In the genomic region with DNA sequence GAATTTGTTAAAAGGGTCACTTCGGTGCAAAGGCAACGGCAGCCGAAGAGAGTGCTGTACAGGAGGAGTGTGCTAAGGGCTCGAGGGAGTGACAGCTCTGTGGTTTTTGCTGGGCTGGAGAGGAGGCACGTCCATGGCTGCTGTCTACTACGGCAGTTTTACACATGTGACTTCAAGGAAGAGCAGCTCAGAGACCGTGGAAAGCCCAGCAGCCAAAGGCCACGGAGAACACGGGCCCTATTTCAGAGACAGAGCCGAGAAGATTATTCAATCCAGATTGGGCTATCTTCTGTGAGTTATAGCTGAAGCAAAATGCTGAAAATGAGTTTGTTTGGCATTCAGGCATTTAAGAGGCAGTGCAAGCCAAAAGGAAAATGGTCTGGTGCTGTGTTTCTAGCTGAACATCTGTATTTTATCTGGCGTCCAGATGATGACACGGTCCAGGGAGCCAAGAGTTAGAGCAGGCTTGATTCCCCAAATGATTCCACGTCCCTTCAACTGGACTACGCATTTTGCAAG, we compare ENCODE assay signal across 11 cellular contexts.
A peak's percentile ranks its signal among the peaks of the same experiment; 100 is the strongest.
DNase-seq lines count a peak whose midpoint lies in the region; ATAC-seq, FAIRE-seq and TF ChIP-seq lines count a peak whose summit lies in the region.
"Had no signal": no experiment of that assay in that cellular context is flagged by ENCODE, and none has a peak within 500 bp of the region (broad histone marks: within the 10 kb centered on the region; RNA-seq: fewer than 3 reads in every experiment).

No MANE protein-coding gene starts in this region.

- H2BK15ac ChIP-seq in H1 (ENCODE audit: low read length), result no peak overlapping the region

- H3K23ac ChIP-seq in H1 (ENCODE audit: insufficient read length), result no peak overlapping the region

- no peak overlapping the region for H3K14ac ChIP-seq in H1 (ENCODE audit: insufficient read length)

- no peaks in the 10 kb centered on the region for H3K27me3 ChIP-seq in H1 (replicated peaks in 1 of 4; ENCODE audit: control insufficient read depth in 3 of 4, extremely low read depth in 1 of 4, insufficient read depth in 3 of 4, low read length in 3 of 4)
- H3K27me3 ChIP-seq in CD4-positive, alpha-beta memory T cell (ENCODE audit: insufficient read depth, low read length), result no peaks in the 10 kb centered on the region

- H4K5ac ChIP-seq in H1 (ENCODE audit: insufficient read length, low read depth, low read length), result no peak overlapping the region

- no peaks in the 10 kb centered on the region for H3K36me3 ChIP-seq in H1 (ENCODE audit: control insufficient read depth in 2 of 4, insufficient read depth in 4 of 4, low read length in 3 of 4)
- no peaks in the 10 kb centered on the region for H3K36me3 ChIP-seq in CD4-positive, alpha-beta memory T cell (ENCODE audit: insufficient read depth, low read length)

- H3K36me3 Mint-ChIP-seq in CD4-positive, alpha-beta memory T cell, result no peaks in the 10 kb centered on the region

- H2AK5ac ChIP-seq in H1 (ENCODE audit: low read depth, low read length), result no peak overlapping the region

- TF ChIP-seq RAD21 in H1 (IDR thresholded peaks at IDR 0.05 in 1 of 2, conservative IDR thresholded peaks at IDR 0.05 in 1 of 2; ENCODE audit: low read depth in 2 of 2, low read length in 2 of 2), result no peak

- no peak overlapping the region for H3K56ac ChIP-seq in H1 (replicated peaks; ENCODE audit: insufficient read length, low read depth, low read length)

- no peaks in the 10 kb centered on the region for H3K79me2 ChIP-seq in H1 (ENCODE audit: control insufficient read depth in 1 of 2, insufficient read depth in 2 of 2, low read length in 2 of 2)

- peaks cover 0 to 2% (median 0%) of the 10 kb centered on the region in 4 donors for H3K4me1 Mint-ChIP-seq in CD4-positive, alpha-beta memory T cell

- no peak overlapping the region for H3K27ac ChIP-seq in H1 (ENCODE audit: low read depth, low read length)
- no peak overlapping the region for H3K27ac ChIP-seq in CD4-positive, alpha-beta memory T cell (ENCODE audit: low read depth, low read length)
- H3K27ac ChIP-seq: dorsolateral prefrontal cortex had no signal

- H2AFZ ChIP-seq in H1 (ENCODE audit: low read length), result peak overlapping the region; percentile 66; the same call in 1 of the 2 replicates

- H3K9me3 ChIP-seq in H1 (ENCODE audit: insufficient read depth in 2 of 2, low read depth in 1 of 2, low read length in 1 of 2), result no peaks in the 10 kb centered on the region
- no peaks in the 10 kb centered on the region for H3K9me3 ChIP-seq in CD4-positive, alpha-beta memory T cell (ENCODE audit: control insufficient read depth in 1 of 2, low read length in 2 of 2)

- no peak overlapping the region for H3K4ac ChIP-seq in H1 (replicated peaks; ENCODE audit: insufficient read length, low read depth, low read length)

- no peak overlapping the region for H2BK20ac ChIP-seq in H1 (ENCODE audit: low read length)

- ATAC-seq in GM19035 (IDR thresholded peaks at IDR 0.05; ENCODE audit: unreplicated experiment), result no peak
- ATAC-seq: Panc1 had no signal

- TF ChIP-seq EP300 in H1 (IDR thresholded peaks at IDR 0.05; ENCODE audit: borderline replicate concordance in 1 of 2, low read depth in 2 of 2, low read length in 2 of 2), result no peak

- no peak overlapping the region for H3K18ac ChIP-seq in H1 (ENCODE audit: extremely low read depth, low read length)

- H4K91ac ChIP-seq in H1 (replicated peaks; ENCODE audit: insufficient read length, low read length), result no peak overlapping the region

- H2BK5ac ChIP-seq in H1 (ENCODE audit: low read depth, low read length), result no peak overlapping the region

- peak overlapping the region; percentile 58; the same call in 1 of the 2 replicates for H4K8ac ChIP-seq in H1 (ENCODE audit: extremely low read depth, insufficient read depth, low read length)

- H3K4me1 ChIP-seq in H1 (replicated peaks in 1 of 4; ENCODE audit: control insufficient read depth in 3 of 4, insufficient read depth in 4 of 4, low read length in 3 of 4), result no peaks in the 10 kb centered on the region; a peak in 3 of 7 replicates
- H3K4me1 ChIP-seq in CD4-positive, alpha-beta memory T cell (ENCODE audit: insufficient read depth, low read length), result no peaks in the 10 kb centered on the region

- 0 out of 2 replicates have a peak overlapping the region, but pooled peaks have one; percentile 46 for H2BK12ac ChIP-seq in H1 (ENCODE audit: low read depth, low read length)

- peaks cover 3% of the 10 kb centered on the region in 2 donors for H3K27me3 Mint-ChIP-seq in CD4-positive, alpha-beta memory T cell

- no peaks in the 10 kb centered on the region for H4K20me1 ChIP-seq in H1 (replicated peaks in 1 of 2; ENCODE audit: control insufficient read depth in 1 of 2, insufficient read depth in 2 of 2, low read length in 2 of 2)

- WGBS in H1 (ENCODE audit: extremely low coverage in 1 of 2, insufficient coverage in 1 of 2, insufficient read length in 1 of 2, insufficient replicate concordance in 2 of 2, low coverage in 1 of 2, low lambda C conversion rate in 2 of 2, missing lambda C conversion rate in 1 of 2), 2 experiments, result 84% methylated on average over 14 of the region's 14 CpGs; no CpG with 5 or more reads in 1 of the 2 experiments

- TF ChIP-seq POLR2A in H1 (IDR thresholded peaks at IDR 0.05; ENCODE audit: control extremely low read depth in 1 of 2, low read depth in 2 of 2, low read length in 2 of 2), result no peak

- TF ChIP-seq CTCF in H1 (IDR thresholded peaks at IDR 0.05; ENCODE audit: control extremely low read depth in 1 of 3, insufficient read depth in 1 of 3, low read depth in 1 of 3, low read length in 3 of 3), result no peak

- peak; percentile 20 for DNase-seq in NCI-H2227 (lab: John Stamatoyannopoulos, UW; ENCODE audit: unreplicated experiment)
- DNase-seq in NCI-H2227 treated with DMSO at 0.1 percent for 48 hours (lab: John Stamatoyannopoulos, UW), result no peak
- no peak for DNase-seq in H1 (ENCODE audit: low read depth in 1 of 2, low spot score in 2 of 2)
- DNase-seq in myocyte (ENCODE audit: low read depth), result peak; percentile 82
- DNase-seq in urothelium cell line (ENCODE audit: low spot score), result peak; percentile 42
- no peak for DNase-seq in activated CD4-positive, alpha-beta T cell treated with anti-CD3 and anti-CD28 coated beads, Interleukin-2, amount 50 U/mL, for 1 hour
- DNase-seq in CD4-positive, alpha-beta memory T cell, result no peak
- DNase-seq: dorsolateral prefrontal cortex had no signal

- H3K4me3 Mint-ChIP-seq in CD4-positive, alpha-beta memory T cell, result no peak overlapping the region

- FAIRE-seq in H1 (lab: Jason Lieb, UNC), result no peak
- no peak for FAIRE-seq in urothelium cell line (lab: Jason Lieb, UNC)
- FAIRE-seq: A204.1 had no signal

- no peaks in the 10 kb centered on the region for H3K79me1 ChIP-seq in H1 (ENCODE audit: low read depth, low read length)

- H3K4me3 ChIP-seq in H1 (ENCODE audit: extremely low read depth in 1 of 4, insufficient read depth in 2 of 4, low read depth in 3 of 4, low read length in 4 of 4), result no peak overlapping the region
- no peak overlapping the region for H3K4me3 ChIP-seq in CD4-positive, alpha-beta memory T cell (ENCODE audit: low read length in 2 of 2)
- H3K4me3 ChIP-seq: dorsolateral prefrontal cortex had no signal

- H3K27ac Mint-ChIP-seq in CD4-positive, alpha-beta memory T cell, result no peak overlapping the region

- CTCF ChIA-PET in H1 (lab: Charles Lee; ENCODE audit: partially characterized antibody), result interaction anchor here (0.6 to 2.4 kb wide), 7 partner anchors 8 to 343 kb away, joined by 3 to 11 read pairs (median 4); no protein-coding TSS in a partner anchor
- CTCF ChIA-PET in CD4-positive, alpha-beta memory T cell (lab: Charles Lee; ENCODE audit: partially characterized antibody), result interaction anchor here (0.9 to 1.4 kb wide), 2 partner anchors 11 to 1096 kb away, joined by 3 read pairs; no protein-coding TSS in a partner anchor

- H3K9ac ChIP-seq in H1 (replicated peaks in 1 of 4; ENCODE audit: extremely low read depth in 1 of 4, low read depth in 3 of 4, low read length in 3 of 4), result no peak overlapping the region

- no peaks in the 10 kb centered on the region for H3K9me3 Mint-ChIP-seq in CD4-positive, alpha-beta memory T cell

- intact Hi-C loops in CD4-positive, alpha-beta memory T cell (cut with micrococcal nuclease), result no loop called here

- H2BK120ac ChIP-seq in H1 (replicated peaks; ENCODE audit: low read depth, low read length), result no peak overlapping the region

- no peak overlapping the region; a peak in 1 of 4 replicates for H3K4me2 ChIP-seq in H1 (ENCODE audit: insufficient read depth in 1 of 2, low read depth in 2 of 2, low read length in 2 of 2)

- no peaks in the 10 kb centered on the region for H3K23me2 ChIP-seq in H1 (ENCODE audit: low read depth, low read length)

- POLR2A ChIA-PET in H1 (lab: Charles Lee; ENCODE audit: partially characterized antibody), result interaction anchor here (0.7 kb wide), 1 partner anchor 8 kb away, joined by 3 read pairs; no protein-coding TSS in a partner anchor
- POLR2A ChIA-PET in CD4-positive, alpha-beta memory T cell (lab: Charles Lee; ENCODE audit: partially characterized antibody), result no interaction called here

TF ChIP-seq in H1, 55 proteins besides CTCF, POLR2A, EP300 and RAD21:
- TF ChIP-seq BRCA1 (IDR thresholded peaks at IDR 0.05; ENCODE audit: low read depth, low read length), result no peak
- no peak for TF ChIP-seq NANOG (IDR thresholded peaks at IDR 0.05; ENCODE audit: insufficient read depth, low read depth, low read length, poor library complexity, severe bottlenecking)
- no peak for TF ChIP-seq CTBP2 (IDR thresholded peaks at IDR 0.05; ENCODE audit: borderline replicate concordance, insufficient read depth, insufficient read length, low read length)
- no peak for TF ChIP-seq BCL11A (IDR thresholded peaks at IDR 0.05; ENCODE audit: low read depth in 2 of 2, low read length in 2 of 2)
- TF ChIP-seq RNF2 (IDR thresholded peaks at IDR 0.05; ENCODE audit: borderline replicate concordance, low read depth, low read length, missing control alignments, poor library complexity, severe bottlenecking), result no peak
- TF ChIP-seq POLR2AphosphoS5 (IDR thresholded peaks at IDR 0.05; ENCODE audit: low read depth, low read length), result no peak
- no peak for TF ChIP-seq SP1 (IDR thresholded peaks at IDR 0.05; ENCODE audit: low read depth, low read length)

Comparison
In these comparisons a context has a peak if more than half of its experiments do, and no peak if none do; other contexts are left out.
1. DNase-seq: peak in NCI-H2227 (single experiment), myocyte (single experiment) and urothelium cell line (single experiment); none in NCI-H2227 treated with DMSO at 0.1 percent for 48 hours (single experiment), H1 (0 of 2), activated CD4-positive, alpha-beta T cell treated with anti-CD3 and anti-CD28 coated beads, Interleukin-2, amount 50 U/mL, for 1 hour (single experiment) and CD4-positive, alpha-beta memory T cell (0 of 5).